In the genomic region with DNA sequence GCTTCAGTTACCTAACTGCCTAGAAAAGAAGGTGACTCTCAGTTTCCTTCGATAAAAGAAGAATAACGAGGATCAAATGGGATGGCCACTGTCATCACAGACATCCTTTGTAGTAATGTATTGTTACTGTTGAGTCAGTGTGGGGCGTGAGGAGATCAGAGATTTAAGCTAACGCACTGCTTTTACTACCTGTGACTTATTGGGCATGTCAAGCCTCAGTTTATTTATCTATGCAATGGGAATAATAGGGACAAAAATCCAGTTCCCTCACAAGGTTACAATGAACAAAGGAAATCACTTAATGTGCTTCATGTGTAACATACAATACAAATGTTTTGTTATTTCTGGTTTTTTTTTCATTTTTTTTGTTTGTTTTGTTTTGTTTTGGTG, we compare ENCODE assay signal across 9 cellular contexts. TPM values are rescaled to one million over a fixed set of nuclear protein-coding genes. Genes with fewer than 3 reads are reported as not detected.
DNase-seq lines count a peak whose midpoint lies in the region; ATAC-seq and TF ChIP-seq lines count a peak whose summit lies in the region.
"Had no signal": no experiment of that assay in that cellular context is flagged by ENCODE, and none has a peak within 500 bp of the region (broad histone marks: within the 10 kb centered on the region; RNA-seq: fewer than 3 reads in every experiment).

No MANE protein-coding gene starts in this region.

- no peaks in the 10 kb centered on the region for H3K79me2 ChIP-seq in smooth muscle cell (ENCODE audit: low read depth)

- H3K27ac ChIP-seq in smooth muscle cell (ENCODE audit: low read depth) = no peak overlapping the region

- H3K4me2 ChIP-seq in smooth muscle cell = peak overlapping the region; percentile 93

- H3K27me3 ChIP-seq in adipocyte (replicated peaks; ENCODE audit: control insufficient read depth, insufficient read depth, low read length) (peaks cover 8% of the 10 kb centered on the region), smooth muscle cell (ENCODE audit: low read depth) (peaks cover 3% of the 10 kb centered on the region)

- H3K36me3 Mint-ChIP-seq in activated CD4-positive, alpha-beta T cell treated with anti-CD3 and anti-CD28 coated beads, Interleukin-2, amount 10 ng/mL, durations not matched to agents 24 days and 14 days (ENCODE audit: low read depth) = no peaks in the 10 kb centered on the region

- no peak overlapping the region for H3K9ac ChIP-seq in adipocyte (ENCODE audit: low read length)
- H3K9ac ChIP-seq in smooth muscle cell (ENCODE audit: low read depth) = no peak overlapping the region

- ATAC-seq in HG02610 (IDR thresholded peaks at IDR 0.05; ENCODE audit: unreplicated experiment) = no peak

- intact Hi-C loops in activated CD4-positive, alpha-beta T cell treated with anti-CD3 and anti-CD28 coated beads, Interleukin-2, amount 10 ng/mL, durations not matched to agents 24 days and 14 days (cut with micrococcal nuclease) = loop anchor here (5.0 kb wide), 1 partner anchor 64 kb away; the partner anchor contains the start of gene C9orf40
- intact Hi-C loops in posterior cingulate gyrus (cut with DNase I) = no loop called here

- no peak overlapping the region for H3K27ac Mint-ChIP-seq in activated CD4-positive, alpha-beta T cell treated with anti-CD3 and anti-CD28 coated beads, Interleukin-2, amount 10 ng/mL, durations not matched to agents 24 days and 14 days

- H3F3A ChIP-seq in smooth muscle cell (ENCODE audit: low read depth) = no peaks in the 10 kb centered on the region

- no peak for TF ChIP-seq CTCF in smooth muscle cell (IDR thresholded peaks at IDR 0.05; ENCODE audit: borderline replicate concordance, insufficient read depth, poor library complexity, severe bottlenecking)

- no peak for DNase-seq in activated CD4-positive, alpha-beta T cell treated with anti-CD3 and anti-CD28 coated beads, Interleukin-2, amount 10 ng/mL, durations not matched to agents 24 days and 14 days
- DNase-seq in activated CD4-positive, alpha-beta T cell treated with anti-CD3 and anti-CD28 coated beads, Interleukin-2, amount 50 U/mL, for 4 hours = no peak
- no peak for DNase-seq in adipocyte (ENCODE audit: low read depth)
- no peak for DNase-seq in smooth muscle cell (lab: John Stamatoyannopoulos, UW; ENCODE audit: unreplicated experiment)
- DNase-seq in NCI-H2107 (lab: John Stamatoyannopoulos, UW) = no peak
- DNase-seq in posterior cingulate gyrus = no peak
- DNase-seq: IMR-90 had no signal

- H3K4me1 ChIP-seq in adipocyte (ENCODE audit: control insufficient read depth, insufficient read depth, low read length) = peaks cover 4% of the 10 kb centered on the region
- no peaks in the 10 kb centered on the region for H3K4me1 ChIP-seq in smooth muscle cell (ENCODE audit: low read depth)

- H3K4me3 Mint-ChIP-seq in activated CD4-positive, alpha-beta T cell treated with anti-CD3 and anti-CD28 coated beads, Interleukin-2, amount 10 ng/mL, durations not matched to agents 24 days and 14 days = peak overlapping the region; percentile 92

- H2AFZ ChIP-seq in smooth muscle cell (ENCODE audit: low read depth) = peak overlapping the region; percentile 96

- peak overlapping the region; percentile 79 for H3K4me3 ChIP-seq in adipocyte (ENCODE audit: low read length)
- peak overlapping the region; percentile 69 for H3K4me3 ChIP-seq in iPS-11a (ENCODE audit: low read depth, low read length)
- peak overlapping the region; percentile 76 for H3K4me3 ChIP-seq in smooth muscle cell

- peaks cover 44% of the 10 kb centered on the region for H3K27me3 Mint-ChIP-seq in activated CD4-positive, alpha-beta T cell treated with anti-CD3 and anti-CD28 coated beads, Interleukin-2, amount 10 ng/mL, durations not matched to agents 24 days and 14 days

- peaks cover 14% of the 10 kb centered on the region for H3K4me1 Mint-ChIP-seq in activated CD4-positive, alpha-beta T cell treated with anti-CD3 and anti-CD28 coated beads, Interleukin-2, amount 10 ng/mL, durations not matched to agents 24 days and 14 days

- H3K9me3 ChIP-seq in adipocyte (ENCODE audit: control insufficient read depth, low read length) = peaks cover 6% of the 10 kb centered on the region
- no peaks in the 10 kb centered on the region for H3K9me3 ChIP-seq in smooth muscle cell (replicated peaks; ENCODE audit: low read depth)

- 60% methylated on average over 4 of the region's 4 CpGs for WGBS in smooth muscle cell (ENCODE audit: low lambda C conversion rate)

- H3K36me3 ChIP-seq in adipocyte (ENCODE audit: control insufficient read depth, insufficient read depth, low read length, severe bottlenecking) (no peaks in the 10 kb centered on the region), smooth muscle cell (ENCODE audit: low read depth) (no peaks in the 10 kb centered on the region)

- no peaks in the 10 kb centered on the region for H3K9me3 Mint-ChIP-seq in activated CD4-positive, alpha-beta T cell treated with anti-CD3 and anti-CD28 coated beads, Interleukin-2, amount 10 ng/mL, durations not matched to agents 24 days and 14 days

- no peaks in the 10 kb centered on the region for H4K20me1 ChIP-seq in smooth muscle cell (ENCODE audit: low read depth)

RNA-seq across cellular contexts. Expression of gene TRPM6, which starts 0.3 kb away (rescaled TPM):
- 0.05 TPM in 1 of 2 replicates, not detected in the other for total RNA-seq in activated CD4-positive, alpha-beta T cell treated with anti-CD3 and anti-CD28 coated beads, Interleukin-2, amount 10 ng/mL, durations not matched to agents 24 days and 14 days
- total RNA-seq in smooth muscle cell = 0.04 and 0.13 TPM in 2 replicates
- 0.19 TPM in 1 of 2 replicates, not detected in the other for polyA plus RNA-seq in smooth muscle cell
